Comparison of ENCODE assay signal across 7 cellular contexts in genomic region chr11:81026008-81026407, GRCh38.
"Had no signal": no experiment of that assay in that cellular context is flagged by ENCODE, and none has a peak within 500 bp of the region (broad histone marks: within the 10 kb centered on the region; RNA-seq: fewer than 3 reads in every experiment).

No MANE protein-coding gene starts in this region.

- H2AFZ ChIP-seq: GM23338 had no signal

- DNase-seq: H7, HFFc6, IMR-90 had no signal

- H3K4me1 ChIP-seq: HAP-1 had no signal

- H3K4me3 Mint-ChIP-seq: GM23338, HFFc6 had no signal

- H3K27ac Mint-ChIP-seq: GM23338, HFFc6 had no signal

- H3K9me3 ChIP-seq: HAP-1 had no signal

- ATAC-seq: GM23338, HCT116, K562 had no signal

- H3K4me1 Mint-ChIP-seq: GM23338 had no signal

- H3K4me3 ChIP-seq: GM23338, HAP-1, K562 had no signal

- H3K9me3 Mint-ChIP-seq: GM23338 had no signal

- H3K4me2 ChIP-seq: GM23338 had no signal

- H3K36me3 ChIP-seq: HAP-1 had no signal
